ENCODE assay signal across 14 cellular contexts in genomic region chr12:95646781-95647184, GRCh38.
DNase-seq lines count a peak whose midpoint lies in the region; TF ChIP-seq lines count a peak whose summit lies in the region.
"Had no signal": no experiment of that assay in that cellular context is flagged by ENCODE, and none has a peak within 500 bp of the region (broad histone marks: within the 10 kb centered on the region; RNA-seq: fewer than 3 reads in every experiment).

No MANE protein-coding gene starts in this region.

- H3K4me1 ChIP-seq in GM23248 (ENCODE audit: insufficient read depth) (peaks cover 33% of the 10 kb centered on the region), thyroid gland (peaks cover 3 to 13% of the 10 kb centered on the region in 2 donors)

- no peak for TF ChIP-seq POLR2A in thyroid gland (IDR thresholded peaks at IDR 0.05)

- no peak for TF ChIP-seq CTCF in brain microvascular endothelial cell (IDR thresholded peaks at IDR 0.05; ENCODE audit: low read depth, low read length, missing control alignments)
- no peak for TF ChIP-seq CTCF in thyroid gland (IDR thresholded peaks at IDR 0.05)
- no peak for TF ChIP-seq CTCF in GM13977 (IDR thresholded peaks at IDR 0.05; ENCODE audit: extremely low read depth, insufficient read depth, missing control alignments)

- H3K4me3 ChIP-seq in GM23248 (peak overlapping the region; percentile 10; the same call in 1 of the 2 replicates), brain microvascular endothelial cell (ENCODE audit: low read depth, low read length) (no peak overlapping the region), thyroid gland (replicated peaks in 1 of 3) (no peak overlapping the region)

- no peaks in the 10 kb centered on the region for H3K27me3 ChIP-seq in GM23248 (replicated peaks; ENCODE audit: insufficient read depth)
- no peaks in the 10 kb centered on the region for H3K27me3 ChIP-seq in brain microvascular endothelial cell (replicated peaks)
- H3K27me3 ChIP-seq in thyroid gland: no peaks in the 10 kb centered on the region

- in situ Hi-C loops in GM23248 (cut with MboI) (no loop called here), brain microvascular endothelial cell (cut with HindIII; ENCODE audit: low pct_ligation_motif_present, low sequenced_read_pairs) (no loop called here), GM13977 (cut with MboI; ENCODE audit: low pct_unique_long_range_greater_than_20kb, low sequenced_read_pairs, unreplicated experiment) (no loop called here)

- intact Hi-C loops in thyroid gland (cut with DNase I): no loop called here

- H3K4me2 ChIP-seq in GM23248 (ENCODE audit: unreplicated experiment): peak overlapping the region; percentile 17

- no peaks in the 10 kb centered on the region for H4K20me1 ChIP-seq in GM23248 (ENCODE audit: insufficient read depth)

- H3K27ac ChIP-seq in GM23248: peak overlapping the region; percentile 62
- peak overlapping the region; percentile 70 for H3K27ac ChIP-seq in brain microvascular endothelial cell
- peak overlapping the region in 1 of 3 donors; percentile 48 for H3K27ac ChIP-seq in thyroid gland
- H3K27ac ChIP-seq: neutrophil had no signal

- H3K9me2 ChIP-seq in GM23248 (ENCODE audit: insufficient read depth): no peaks in the 10 kb centered on the region

- DNase-seq in GM23248: peak; percentile 70
- DNase-seq in brain microvascular endothelial cell: peak; percentile 77
- DNase-seq in kidney glomerular epithelial cell (lab: John Stamatoyannopoulos, UW): peak; percentile 70
- DNase-seq in thyroid gland: peak; percentile 10 to 54
- DNase-seq in midbrain (lab: John Stamatoyannopoulos, UW): no peak
- no peak for DNase-seq in NCI-H1436 treated with DMSO at 0.1 percent for 48 hours (lab: John Stamatoyannopoulos, UW)
- DNase-seq in GM13977 (ENCODE audit: low spot score): no peak
- DNase-seq: DMS153; NCI-H1694 treated with DMSO at 0.1 percent for 48 hours; NCI-H69; SHP77 treated with DMSO at 0.1 percent for 48 hours; stimulated activated CD4-positive, alpha-beta T cell treated with anti-CD3 and anti-CD28 coated beads, Interleukin-2, amount 100 ng/mL, for 24 hours; stimulated activated naive CD4-positive, alpha-beta T cell had no signal

- peaks cover 16% of the 10 kb centered on the region for H3F3A ChIP-seq in GM23248 (ENCODE audit: insufficient read depth)

- peak overlapping the region; percentile 62 for H2AFZ ChIP-seq in GM23248

- H3K9me3 ChIP-seq in GM23248 (ENCODE audit: low read depth): no peaks in the 10 kb centered on the region
- H3K9me3 ChIP-seq in thyroid gland: no peaks in the 10 kb centered on the region
- H3K9me3 ChIP-seq: neutrophil had no signal

- no peaks in the 10 kb centered on the region for H3K79me2 ChIP-seq in GM23248 (ENCODE audit: insufficient read depth)

- WGBS in GM23248 (ENCODE audit: low coverage in 1 of 2, low lambda C conversion rate in 2 of 2, missing lambda C conversion rate in 2 of 2), 2 experiments: 4 to 5% methylated on average over 5 of the region's 5 CpGs
- 18 to 37% methylated on average over 5 of the region's 5 CpGs for WGBS in thyroid gland, 2 donors

- H3K36me3 ChIP-seq in GM23248 (ENCODE audit: low read depth) (no peaks in the 10 kb centered on the region), brain microvascular endothelial cell (replicated peaks) (no peaks in the 10 kb centered on the region), thyroid gland (no peaks in the 10 kb centered on the region)
- H3K36me3 ChIP-seq: neutrophil had no signal

- H3K9ac ChIP-seq in GM23248: 0 out of 2 replicates have a peak overlapping the region, but pooled peaks have one; percentile 15

Comparison
In these comparisons a context has a peak if more than half of its experiments do, and no peak if none do; other contexts are left out.
1. DNase-seq: peak in GM23248 (single experiment), brain microvascular endothelial cell (single experiment), kidney glomerular epithelial cell (single experiment) and thyroid gland (2 of 2); none in midbrain (single experiment), NCI-H1436 treated with DMSO at 0.1 percent for 48 hours (single experiment) and GM13977 (single experiment).